ENCODE assay signal across 9 cellular contexts in genomic region chr12:22627351-22627750, GRCh38. TPM values are rescaled to one million over a fixed set of nuclear protein-coding genes. Genes with fewer than 3 reads are reported as not detected.
DNase-seq lines count a peak whose midpoint lies in the region; ATAC-seq and TF ChIP-seq lines count a peak whose summit lies in the region.
"Had no signal": no experiment of that assay in that cellular context is flagged by ENCODE, and none has a peak within 500 bp of the region (broad histone marks: within the 10 kb centered on the region; RNA-seq: fewer than 3 reads in every experiment).

No MANE protein-coding gene starts in this region.

- no peak overlapping the region for H3K27ac ChIP-seq in BLaER1
- peak overlapping the region; percentile 13 for H3K27ac ChIP-seq in KOPT-K1 (ENCODE audit: low read depth, low read length, poor library complexity, severe bottlenecking)

- DNase-seq in chondrocyte (ENCODE audit: low spot score) (no peak), naive B cell (no peak), cerebellum (ENCODE audit: low spot score) (no peak), NCI-H748 (lab: John Stamatoyannopoulos, UW; ENCODE audit: unreplicated experiment) (no peak)
- DNase-seq: stimulated activated CD4-positive, alpha-beta T cell treated with anti-CD3 and anti-CD28 coated beads, Interleukin-4, amount 100 ng/mL, for 24 hours had no signal

- H3K27ac Mint-ChIP-seq in chondrocyte (ENCODE audit: unreplicated experiment) (peak overlapping the region; percentile 77), naive B cell (peak overlapping the region; percentile 36 to 96 (median 65))

- peaks cover 29% of the 10 kb centered on the region for H3K4me1 ChIP-seq in BLaER1

- TF ChIP-seq CTCF in chondrocyte (IDR thresholded peaks at IDR 0.05) = no peak

- H3K9me3 Mint-ChIP-seq in chondrocyte (ENCODE audit: low read depth) (no peaks in the 10 kb centered on the region), naive B cell (no peaks in the 10 kb centered on the region)

- H3K36me3 Mint-ChIP-seq in chondrocyte (ENCODE audit: low read depth) = no peaks in the 10 kb centered on the region
- no peaks in the 10 kb centered on the region for H3K36me3 Mint-ChIP-seq in naive B cell

- no peaks in the 10 kb centered on the region for H3K9me3 ChIP-seq in BLaER1
- no peaks in the 10 kb centered on the region for H3K9me3 ChIP-seq in KOPT-K1 (ENCODE audit: insufficient read depth, low read length, poor library complexity, severe bottlenecking)

- H3K9ac ChIP-seq in BLaER1 = peak overlapping the region; percentile 60

- H3K4me3 ChIP-seq in BLaER1 = peak overlapping the region; percentile 78

- H3K4me1 Mint-ChIP-seq in chondrocyte (ENCODE audit: low read depth) (peaks cover 48% of the 10 kb centered on the region), naive B cell (peaks cover 40 to 56% (median 51%) of the 10 kb centered on the region in 3 donors)

- H4K20me1 ChIP-seq in BLaER1 = peaks cover 69% of the 10 kb centered on the region

- no peaks in the 10 kb centered on the region for H3K27me3 Mint-ChIP-seq in chondrocyte (ENCODE audit: low read depth)
- H3K27me3 Mint-ChIP-seq in naive B cell = peaks cover 0 to 11% (median 8%) of the 10 kb centered on the region in 3 donors

- H3K27me3 ChIP-seq in BLaER1 = no peaks in the 10 kb centered on the region

- ATAC-seq in naive B cell (ENCODE audit: low read depth in 2 of 2) (no peak), HG02970 (IDR thresholded peaks at IDR 0.05; ENCODE audit: low FRiP score, unreplicated experiment) (no peak), GM18858 (IDR thresholded peaks at IDR 0.05; ENCODE audit: unreplicated experiment) (no peak)

- H3K36me3 ChIP-seq in BLaER1 (peaks cover 17% of the 10 kb centered on the region), KOPT-K1 (ENCODE audit: insufficient read depth, low read length) (peaks cover 20% of the 10 kb centered on the region)

- peak overlapping the region; percentile 86 for H3K4me2 ChIP-seq in BLaER1

- peak overlapping the region; percentile 56 for H3K4me3 Mint-ChIP-seq in chondrocyte (ENCODE audit: unreplicated experiment)
- H3K4me3 Mint-ChIP-seq in naive B cell = peak overlapping the region in 7 of 8 donors; percentile 38 to 99 (median 68)

RNA-seq across cellular contexts. Expression of gene ETNK1, which starts 2.4 kb away (rescaled TPM):
- total RNA-seq in chondrocyte = 30.8 to 37.5 TPM (median 32.8 TPM) in 3 replicates
- 10 to 100 TPM; 21.2 to 28.2 (median 25.1) TPM for polyA plus RNA-seq in naive B cell (ENCODE audit: low read depth in 6 of 6)
- total RNA-seq in cerebellum = 95.5 TPM
